1 cellular context compared by ENCODE assay signal in genomic region chr2:206084468-206084869, GRCh38.
TF ChIP-seq lines count a peak whose summit lies in the region.

No MANE protein-coding gene starts in this region.

TF ChIP-seq in K562, 482 proteins besides CTCF, POLR2A, EP300 and RAD21 (continued from another document and continues in another):
- TF ChIP-seq ZNF592 (IDR thresholded peaks at IDR 0.05) (no peak), KDM2B (CRISPR knock-in tag; IDR thresholded peaks at IDR 0.05) (no peak), KDM4B (IDR thresholded peaks at IDR 0.05; ENCODE audit: borderline replicate concordance in 2 of 2, low read depth in 1 of 2) (no peak), AFF1 (IDR thresholded peaks at IDR 0.05; ENCODE audit: low read depth in 1 of 2, partially characterized antibody in 2 of 2) (no peak), TSC22D4 (tag; IDR thresholded peaks at IDR 0.05) (no peak), SAP30 (IDR thresholded peaks at IDR 0.05; ENCODE audit: borderline replicate concordance, insufficient read depth, low read depth, low read length, poor library complexity, severe bottlenecking) (peak; percentile 29), EZH2 (IDR thresholded peaks at IDR 0.05; ENCODE audit: borderline replicate concordance, low read depth, low read length) (no peak), POLR3G (IDR thresholded peaks at IDR 0.05; ENCODE audit: extremely low read depth, insufficient read length, insufficient replicate concordance) (no peak), ZNF830 (CRISPR knock-in tag; IDR thresholded peaks at IDR 0.05) (0 out of 2 replicates have a peak, but pooled peaks have one; percentile 17), POLR2AphosphoS5 (IDR thresholded peaks at IDR 0.05; ENCODE audit: control insufficient read depth, insufficient read depth, low read depth, low read length) (peak; percentile 19; the same call in 1 of the 2 replicates), ZNF639 (CRISPR knock-in tag; conservative IDR thresholded peaks at IDR 0.05 in 1 of 2, IDR thresholded peaks at IDR 0.05 in 1 of 2) (no peak; a peak in 1 of 4 replicates), PCBP2 (IDR thresholded peaks at IDR 0.05; ENCODE audit: low read depth, low read length, poor library complexity, severe bottlenecking) (no peak), RREB1 (CRISPR knock-in tag; IDR thresholded peaks at IDR 0.05) (no peak), PHF20 (IDR thresholded peaks at IDR 0.05; ENCODE audit: partially characterized antibody) (no peak), NCOA1 (IDR thresholded peaks at IDR 0.05; ENCODE audit: low read depth) (peak; percentile 39; the same call in 1 of the 2 replicates), ZNF224 (CRISPR knock-in tag; IDR thresholded peaks at IDR 0.05) (no peak), ATF1 (CRISPR knock-in tag; IDR thresholded peaks at IDR 0.05) (no peak), ATF1 (tag; IDR thresholded peaks at IDR 0.05) (no peak), MAZ (CRISPR knock-in tag; conservative IDR thresholded peaks at IDR 0.05 in 1 of 2, IDR thresholded peaks at IDR 0.05 in 1 of 2) (peak in 1 of 2 experiments; percentile 31; a peak in 2 of 4 replicates), NFYB (IDR thresholded peaks at IDR 0.05; ENCODE audit: extremely low read depth, insufficient read length) (no peak), FUS (optimal IDR thresholded peaks at IDR 0.05; ENCODE audit: low read depth, low read length) (no peak), RUNX1 (IDR thresholded peaks at IDR 0.05; ENCODE audit: low read depth) (no peak), SMARCC2 (IDR thresholded peaks at IDR 0.05; ENCODE audit: low read depth) (no peak), ZBTB11 (CRISPR knock-in tag; IDR thresholded peaks at IDR 0.05) (peak in 1 of 3 experiments; percentile 86; a peak in 2 of 6 replicates), NCOA4 (IDR thresholded peaks at IDR 0.05; ENCODE audit: partially characterized antibody) (no peak), ZC3H4 (CRISPR knock-in tag; IDR thresholded peaks at IDR 0.05; ENCODE audit: borderline replicate concordance) (no peak), KAT2B (IDR thresholded peaks at IDR 0.05; ENCODE audit: low read depth, low read length) (no peak), NONO (IDR thresholded peaks at IDR 0.05; ENCODE audit: low read depth in 2 of 2, low read length in 1 of 2) (no peak), ZNF121 (CRISPR knock-in tag; conservative IDR thresholded peaks at IDR 0.05) (no peak), HDAC1 (IDR thresholded peaks at IDR 0.05) (peak in 1 of 2 experiments; percentile 56; a peak in 1 of 4 replicates), ZNF583 (CRISPR knock-in tag; IDR thresholded peaks at IDR 0.05) (no peak), HMG20A (CRISPR knock-in tag; conservative IDR thresholded peaks at IDR 0.05) (no peak), NEUROD1 (IDR thresholded peaks at IDR 0.05; ENCODE audit: borderline replicate concordance, low read depth, low read length, partially characterized antibody) (no peak), RHOXF2B (CRISPR knock-in tag; conservative IDR thresholded peaks at IDR 0.05) (no peak), ZC3H11A (IDR thresholded peaks at IDR 0.05; ENCODE audit: low read depth, low read length) (no peak), PRDM10 (IDR thresholded peaks at IDR 0.05; ENCODE audit: partially characterized antibody) (peak; percentile 77), TAF1 (IDR thresholded peaks at IDR 0.05; ENCODE audit: control insufficient read depth, extremely low read depth, insufficient read depth, low read length, severe bottlenecking) (peak; percentile 22)
